ENCODE assay signal across 1 cellular context in genomic region chr14:25050494-25051170, GRCh38.
TF ChIP-seq lines count a peak whose summit lies in the region.

No MANE protein-coding gene starts in this region.

TF ChIP-seq in GM23338, 12 proteins besides CTCF, POLR2A, EP300 and RAD21:
- TF ChIP-seq ZNF462 (CRISPR knock-in tag; IDR thresholded peaks at IDR 0.05) (no peak), ETS1 (IDR thresholded peaks at IDR 0.05) (no peak), EZH2phosphoT487 (IDR thresholded peaks at IDR 0.05; ENCODE audit: unreplicated experiment) (no peak), JUNB (IDR thresholded peaks at IDR 0.05; ENCODE audit: unreplicated experiment) (no peak), ZNF331 (CRISPR knock-in tag; IDR thresholded peaks at IDR 0.05; ENCODE audit: low read depth) (no peak), EZH2 (IDR thresholded peaks at IDR 0.05; ENCODE audit: low read depth, unreplicated experiment) (peak; percentile 8)
